Comparison of ENCODE assay signal across 11 cellular contexts in the genomic region with DNA sequence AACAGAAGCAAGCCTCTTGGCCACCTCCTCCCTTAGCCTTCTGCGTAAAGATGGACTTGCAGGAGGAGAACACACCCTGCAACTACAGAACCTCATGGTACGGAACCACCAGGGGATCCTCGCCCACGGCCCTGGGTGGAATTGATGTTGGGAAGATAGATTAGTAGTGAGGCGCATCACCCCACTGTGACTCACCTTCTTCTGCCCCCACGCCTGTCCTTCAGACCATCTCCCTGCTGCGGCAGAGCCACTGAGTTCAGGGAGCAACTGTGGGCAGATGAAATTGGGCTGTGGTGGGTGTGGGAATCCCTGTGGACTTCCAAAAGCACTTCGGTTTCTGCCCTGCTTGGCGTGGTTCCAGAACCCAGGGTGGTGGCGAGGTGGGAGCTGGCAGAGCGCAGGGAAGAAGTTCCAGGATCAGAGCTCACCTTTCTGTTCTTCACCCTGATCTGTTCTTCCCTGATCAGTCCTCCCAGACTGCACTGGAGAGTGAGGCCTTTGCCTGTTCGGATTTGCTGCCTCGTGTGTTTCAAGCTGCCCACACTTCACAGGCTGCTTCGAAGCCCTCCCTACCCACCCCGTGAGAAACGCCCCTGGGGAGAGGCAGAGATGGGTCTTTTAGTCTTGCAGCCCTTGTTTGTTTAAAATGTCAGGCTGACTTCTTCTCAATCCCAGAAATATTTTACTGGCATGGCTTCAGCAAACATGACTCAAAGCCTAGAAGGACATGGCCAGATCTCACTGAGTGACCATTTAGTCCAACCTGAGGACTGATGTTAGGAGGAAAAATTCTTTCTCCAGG.
DNase-seq lines count a peak whose midpoint lies in the region; ATAC-seq and TF ChIP-seq lines count a peak whose summit lies in the region.
"Had no signal": no experiment of that assay in that cellular context is flagged by ENCODE, and none has a peak within 500 bp of the region (broad histone marks: within the 10 kb centered on the region; RNA-seq: fewer than 3 reads in every experiment).

No MANE protein-coding gene starts in this region.

- no peaks in the 10 kb centered on the region for H3K9me3 Mint-ChIP-seq in activated CD4-positive, alpha-beta T cell treated with anti-CD3 and anti-CD28 coated beads for 36 hours (ENCODE audit: low read depth)
- H3K9me3 Mint-ChIP-seq in nephron = no peaks in the 10 kb centered on the region
- H3K9me3 Mint-ChIP-seq: immature natural killer cell had no signal

- no peaks in the 10 kb centered on the region for H3K36me3 Mint-ChIP-seq in activated CD4-positive, alpha-beta T cell treated with anti-CD3 and anti-CD28 coated beads for 36 hours (ENCODE audit: low read depth)
- no peaks in the 10 kb centered on the region for H3K36me3 Mint-ChIP-seq in nephron (ENCODE audit: low read depth)
- H3K36me3 Mint-ChIP-seq: immature natural killer cell had no signal

- no peak overlapping the region for H3K27ac Mint-ChIP-seq in activated CD4-positive, alpha-beta T cell treated with anti-CD3 and anti-CD28 coated beads for 36 hours
- peak overlapping the region in 2 of 3 experiments; percentile 12 to 24 for H3K27ac Mint-ChIP-seq in nephron
- H3K27ac Mint-ChIP-seq: immature natural killer cell had no signal

- ATAC-seq in activated CD4-positive, alpha-beta T cell treated with anti-CD3 and anti-CD28 coated beads for 36 hours = peak; percentile 46
- no peak for ATAC-seq in GM21515 (IDR thresholded peaks at IDR 0.05; ENCODE audit: unreplicated experiment)

- TF ChIP-seq CTCF in nephron (IDR thresholded peaks at IDR 0.05; ENCODE audit: unreplicated experiment in 3 of 3) = no peak

- H3K27me3 Mint-ChIP-seq in activated CD4-positive, alpha-beta T cell treated with anti-CD3 and anti-CD28 coated beads for 36 hours = no peaks in the 10 kb centered on the region
- peaks cover 25% of the 10 kb centered on the region for H3K27me3 Mint-ChIP-seq in nephron (ENCODE audit: low read depth)

- CTCF ChIA-PET in activated CD4-positive, alpha-beta T cell treated with anti-CD3 and anti-CD28 coated beads for 36 hours (lab: Charles Lee) = interaction anchor here (0.7 kb wide), 2 partner anchors 16 to 1152 kb away, joined by 3 to 4 read pairs; no protein-coding TSS in a partner anchor

- H3K4me1 Mint-ChIP-seq in activated CD4-positive, alpha-beta T cell treated with anti-CD3 and anti-CD28 coated beads for 36 hours = peaks cover 30% of the 10 kb centered on the region
- peaks cover 18% of the 10 kb centered on the region for H3K4me1 Mint-ChIP-seq in nephron
- H3K4me1 Mint-ChIP-seq: immature natural killer cell had no signal

- intact Hi-C loops in activated CD4-positive, alpha-beta T cell treated with anti-CD3 and anti-CD28 coated beads for 36 hours (cut with DNase I, micrococcal nuclease) = no loop called here

- DNase-seq in activated CD4-positive, alpha-beta T cell treated with anti-CD3 and anti-CD28 coated beads for 36 hours = peak; percentile 25
- no peak for DNase-seq in activated CD4-positive, alpha-beta T cell treated with anti-CD3 and anti-CD28 coated beads, Interleukin-2, amount 50 U/mL, for 4 hours
- DNase-seq in Daoy (ENCODE audit: low read depth) (peak; percentile 25), astrocyte of the hippocampus (ENCODE audit: low read depth, low spot score) (peak; percentile 12), HuH-7 (ENCODE audit: low spot score) (no peak), HCEC 1CT (no peak)
- DNase-seq: effector CD8-positive, alpha-beta T cell; immature natural killer cell; midbrain had no signal

- no peak overlapping the region for H3K4me3 Mint-ChIP-seq in activated CD4-positive, alpha-beta T cell treated with anti-CD3 and anti-CD28 coated beads for 36 hours
- H3K4me3 Mint-ChIP-seq in nephron = no peak overlapping the region
- H3K4me3 Mint-ChIP-seq: immature natural killer cell had no signal

- POLR2A ChIA-PET in activated CD4-positive, alpha-beta T cell treated with anti-CD3 and anti-CD28 coated beads for 36 hours (lab: Charles Lee) = no interaction called here

Comparison
In these comparisons a context has a peak if more than half of its experiments do, and no peak if none do; other contexts are left out.
1. DNase-seq: peak in activated CD4-positive, alpha-beta T cell treated with anti-CD3 and anti-CD28 coated beads for 36 hours (single experiment), Daoy (single experiment) and astrocyte of the hippocampus (single experiment); none in activated CD4-positive, alpha-beta T cell treated with anti-CD3 and anti-CD28 coated beads, Interleukin-2, amount 50 U/mL, for 4 hours (0 of 2), HuH-7 (single experiment) and HCEC 1CT (single experiment).